2 cellular contexts compared by ENCODE assay signal in genomic region chr5:75616286-75616810, GRCh38.
TF ChIP-seq lines count a peak whose summit lies in the region.

No MANE protein-coding gene starts in this region.

TF ChIP-seq in HEK293T, 16 proteins besides CTCF, POLR2A, EP300 and RAD21:
- TF ChIP-seq ZNF384 (IDR thresholded peaks at IDR 0.05): no peak
- TF ChIP-seq TARDBP (IDR thresholded peaks at IDR 0.05): no peak
- TF ChIP-seq BHLHE40 (IDR thresholded peaks at IDR 0.05; ENCODE audit: borderline replicate concordance): no peak

TF ChIP-seq in K562, 482 proteins besides CTCF, POLR2A, EP300 and RAD21:
- peak in 1 of 2 experiments; percentile 34; a peak in 2 of 4 replicates for TF ChIP-seq KDM1A (IDR thresholded peaks at IDR 0.05)
- peak; percentile 36; the same call in 1 of the 2 replicates for TF ChIP-seq POLR2AphosphoS5 (IDR thresholded peaks at IDR 0.05; ENCODE audit: control insufficient read depth, insufficient read depth, low read depth, low read length)
- TF ChIP-seq SREBF1 (IDR thresholded peaks at IDR 0.05; ENCODE audit: borderline replicate concordance, low read depth, low read length): no peak
- TF ChIP-seq ZFX (CRISPR knock-in tag; IDR thresholded peaks at IDR 0.05): peak; percentile 13; the same call in 1 of the 2 replicates
- TF ChIP-seq TGIF2 (CRISPR knock-in tag; IDR thresholded peaks at IDR 0.05): no peak
- no peak for TF ChIP-seq HDAC1 (IDR thresholded peaks at IDR 0.05)
- TF ChIP-seq ARID3A (IDR thresholded peaks at IDR 0.05; ENCODE audit: borderline replicate concordance, low read depth, low read length): 0 out of 2 replicates have a peak, but pooled peaks have one; percentile 22
- 0 out of 2 replicates have a peak, but pooled peaks have one; percentile 27 for TF ChIP-seq DPF2 (IDR thresholded peaks at IDR 0.05)
- TF ChIP-seq NCOR1 (IDR thresholded peaks at IDR 0.05): peak; percentile 39; the same call in 1 of the 2 replicates
- TF ChIP-seq TBL1XR1 (IDR thresholded peaks at IDR 0.05; ENCODE audit: low read length in 2 of 2): 0 out of 4 replicates have a peak, but pooled peaks of 1 of the 2 experiments have one; percentile 14
- peak; percentile 13; the same call in 1 of the 2 replicates for TF ChIP-seq TAL1 (IDR thresholded peaks at IDR 0.05)
- peak in 1 of 3 experiments; percentile 57 for TF ChIP-seq YY1 (IDR thresholded peaks at IDR 0.05; ENCODE audit: borderline replicate concordance in 1 of 3, control insufficient read depth in 1 of 3, extremely low read depth in 1 of 3, insufficient read depth in 3 of 3, insufficient read length in 1 of 3, insufficient replicate concordance in 2 of 3, low read depth in 1 of 3, low read length in 2 of 3)
- TF ChIP-seq SMARCA4 (IDR thresholded peaks at IDR 0.05): 0 out of 2 replicates have a peak, but pooled peaks have one; percentile 10
- no peak for TF ChIP-seq SRSF7 (optimal IDR thresholded peaks at IDR 0.05; ENCODE audit: low read depth, low read length)
- 0 out of 2 replicates have a peak, but pooled peaks have one; percentile 29 for TF ChIP-seq SOX6 (IDR thresholded peaks at IDR 0.05)
- peak; percentile 53 for TF ChIP-seq CBFA2T2 (conservative IDR thresholded peaks at IDR 0.05)
- peak; percentile 71 for TF ChIP-seq CBFA2T3 (IDR thresholded peaks at IDR 0.05)
